In genomic region chr14:41285193-41285748, GRCh38 we compare ENCODE assay signal across 9 cellular contexts.
A peak's percentile ranks its signal among the peaks of the same experiment; 100 is the strongest.
DNase-seq lines count a peak whose midpoint lies in the region; ATAC-seq and TF ChIP-seq lines count a peak whose summit lies in the region.
"Had no signal": no experiment of that assay in that cellular context is flagged by ENCODE, and none has a peak within 500 bp of the region (broad histone marks: within the 10 kb centered on the region; RNA-seq: fewer than 3 reads in every experiment).

No MANE protein-coding gene starts in this region.

- H3K4me1 ChIP-seq in adipocyte (ENCODE audit: control insufficient read depth, insufficient read depth, low read length): no peaks in the 10 kb centered on the region
- H3K4me1 ChIP-seq: heart left ventricle had no signal

- ATAC-seq in HG02970 (IDR thresholded peaks at IDR 0.05; ENCODE audit: low FRiP score, unreplicated experiment) (no peak), GM21619 (IDR thresholded peaks at IDR 0.05; ENCODE audit: unreplicated experiment) (no peak), GM21381 (IDR thresholded peaks at IDR 0.05; ENCODE audit: unreplicated experiment) (no peak)
- ATAC-seq: heart left ventricle had no signal

- H3K9ac ChIP-seq in adipocyte (ENCODE audit: low read length): no peak overlapping the region

- H3K4me3 ChIP-seq in HFF-Myc (replicated peaks; ENCODE audit: low read depth, low read length) (no peak overlapping the region), adipocyte (ENCODE audit: low read length) (no peak overlapping the region)
- H3K4me3 ChIP-seq: heart left ventricle had no signal

- DNase-seq in HFF-Myc (ENCODE audit: extremely low read depth, low read depth) (peak; percentile 17), NCI-H146 treated with DMSO at 0.1 percent for 48 hours (lab: John Stamatoyannopoulos, UW; ENCODE audit: unreplicated experiment) (peak; percentile 75), adipocyte (ENCODE audit: low read depth) (peak; percentile 25), myocyte (ENCODE audit: low read depth) (peak; percentile 34)
- DNase-seq: activated T-cell treated with anti-CD3 and anti-CD28 coated beads, Interleukin-2, amount 50 U/mL, for 48 hours had no signal

- no peak for TF ChIP-seq CTCF in HFF-Myc (IDR thresholded peaks at IDR 0.05; ENCODE audit: low read depth, low read length, missing control alignments)

- H3K27me3 ChIP-seq in adipocyte (replicated peaks; ENCODE audit: control insufficient read depth, insufficient read depth, low read length): no peaks in the 10 kb centered on the region
- H3K27me3 ChIP-seq: heart left ventricle had no signal

- H3K36me3 ChIP-seq in adipocyte (ENCODE audit: control insufficient read depth, insufficient read depth, low read length, severe bottlenecking): no peaks in the 10 kb centered on the region
- H3K36me3 ChIP-seq: heart left ventricle had no signal

- no peaks in the 10 kb centered on the region for H3K9me3 ChIP-seq in adipocyte (ENCODE audit: control insufficient read depth, low read length)

Comparison
In these comparisons a context has a peak if more than half of its experiments do, and no peak if none do; other contexts are left out.
1. DNase-seq: peak in every context shown above with its lines; median percentile 75 in NCI-H146 treated with DMSO at 0.1 percent for 48 hours; 34 in myocyte; 25 in adipocyte; 17 in HFF-Myc.